ENCODE assay signal across 31 cellular contexts in genomic region chr4:23572382-23572781, GRCh38.
"Had no signal": no experiment of that assay in that cellular context is flagged by ENCODE, and none has a peak within 500 bp of the region (broad histone marks: within the 10 kb centered on the region; RNA-seq: fewer than 3 reads in every experiment).

No MANE protein-coding gene starts in this region.

- H3K4me3 Mint-ChIP-seq: naive thymus-derived CD8-positive, alpha-beta T cell; natural killer cell treated with Interleukin-12 subunit alpha and Interleukin-12 subunit beta and Interleukin-15 and Interleukin-18, amount 100 ng/mL, for 72 hours; nephron progenitor cell; neural crest cell; stimulated activated memory B cell treated with anti-CD40 and anti-IgM and Interleukin-4, amounts not matched to agents 10 μg/mL and 1 μg/mL and 100 μg/mL, for 72 hours; stimulated activated naive CD8-positive, alpha-beta T cell treated with anti-CD3 and anti-CD28 coated beads, Interleukin-15, amount 100 ng/mL, for 72 hours; type B pancreatic cell had no signal

- H2AFZ ChIP-seq: parathyroid adenoma had no signal

- H3K27me3 Mint-ChIP-seq: naive thymus-derived CD8-positive, alpha-beta T cell; natural killer cell treated with Interleukin-12 subunit alpha and Interleukin-12 subunit beta and Interleukin-15 and Interleukin-18, amount 100 ng/mL, for 72 hours; progenitor cell of endocrine pancreas; stimulated activated memory B cell treated with anti-CD40 and anti-IgM and Interleukin-4, amounts not matched to agents 10 μg/mL and 1 μg/mL and 100 μg/mL, for 72 hours; stimulated activated naive CD8-positive, alpha-beta T cell treated with anti-CD3 and anti-CD28 coated beads, Interleukin-15, amount 100 ng/mL, for 72 hours; type B pancreatic cell had no signal

- H3K4me1 Mint-ChIP-seq: naive thymus-derived CD8-positive, alpha-beta T cell; nephron progenitor cell; neural crest cell; stimulated activated memory B cell treated with anti-CD40 and anti-IgM and Interleukin-4, amounts not matched to agents 10 μg/mL and 1 μg/mL and 100 μg/mL, for 72 hours; stimulated activated naive CD8-positive, alpha-beta T cell treated with anti-CD3 and anti-CD28 coated beads, Interleukin-15, amount 100 ng/mL, for 72 hours had no signal

- H3K36me3 Mint-ChIP-seq: naive thymus-derived CD8-positive, alpha-beta T cell; stimulated activated memory B cell treated with anti-CD40 and anti-IgM and Interleukin-4, amounts not matched to agents 10 μg/mL and 1 μg/mL and 100 μg/mL, for 72 hours; type B pancreatic cell had no signal

- H3K4me2 ChIP-seq: smooth muscle cell had no signal

- H3K9ac ChIP-seq: parathyroid adenoma had no signal

- H3K27me3 ChIP-seq: ovary, spleen, suprapubic skin, testis, tibial artery, transverse colon, upper lobe of right lung, uterus had no signal

- H3K27ac ChIP-seq: ovary, parathyroid adenoma, psoas muscle, skin epidermis, spleen, suprapubic skin, testis, tibial artery, transverse colon, upper lobe of right lung, uterus had no signal

- DNase-seq: naive thymus-derived CD8-positive, alpha-beta T cell; nephron progenitor cell; occipital lobe; ovary; psoas muscle; right cardiac atrium; spleen; stimulated activated CD4-positive, alpha-beta T cell treated with anti-CD3 and anti-CD28 coated beads, Interleukin-12 subunit alpha, Interleukin-12 subunit beta, amount 100 ng/mL, for 4 hours; stimulated activated CD4-positive, alpha-beta T cell treated with anti-CD3 and anti-CD28 coated beads, Interleukin-1b, Interleukin-23, amount 100 ng/mL, for 48 hours; stimulated activated CD4-positive, alpha-beta T cell treated with anti-CD3 and anti-CD28 coated beads, Interleukin-4, amount 100 ng/mL, for 1 hour; stimulated activated CD4-positive, alpha-beta T cell treated with anti-CD3 and anti-CD28 coated beads, Interleukin-4, amount 100 ng/mL, for 4 hours; stimulated activated CD8-positive, alpha-beta memory T cell treated with anti-CD3 and anti-CD28 coated beads, Interleukin-4, amount 100 ng/mL, for 48 hours; stimulated activated naive CD4-positive, alpha-beta T cell; stimulated activated naive CD8-positive, alpha-beta T cell treated with anti-CD3 and anti-CD28 coated beads, Interleukin-15, amount 100 ng/mL, for 72 hours; stimulated activated naive CD8-positive, alpha-beta T cell treated with anti-CD3 and anti-CD28 coated beads, Interleukin-15, Interleukin-2, amounts not matched to agents 100 U/mL and 50 U/mL, for 24 hours; substantia nigra; testis; tibial artery; transverse colon; upper lobe of right lung; uterus had no signal

- H3K4me1 ChIP-seq: parathyroid adenoma, psoas muscle, spleen, suprapubic skin, testis, tibial artery, transverse colon, upper lobe of right lung, uterus had no signal

- ATAC-seq: naive thymus-derived CD8-positive, alpha-beta T cell; natural killer cell treated with Interleukin-12 subunit alpha and Interleukin-12 subunit beta and Interleukin-15 and Interleukin-18, amount 100 ng/mL, for 72 hours; psoas muscle; right cardiac atrium; sciatic nerve; stimulated activated memory B cell treated with anti-CD40 and anti-IgM and Interleukin-4, amounts not matched to agents 10 μg/mL and 1 μg/mL and 100 μg/mL, for 72 hours; stimulated activated naive CD8-positive, alpha-beta T cell treated with anti-CD3 and anti-CD28 coated beads, Interleukin-15, amount 100 ng/mL, for 72 hours; stimulated activated naive CD8-positive, alpha-beta T cell treated with anti-CD3 and anti-CD28 coated beads, Interleukin-15, Interleukin-2, amounts not matched to agents 100 U/mL and 50 U/mL, for 24 hours; upper lobe of right lung had no signal

- H3K27ac Mint-ChIP-seq: naive thymus-derived CD8-positive, alpha-beta T cell; natural killer cell treated with Interleukin-12 subunit alpha and Interleukin-12 subunit beta and Interleukin-15 and Interleukin-18, amount 100 ng/mL, for 72 hours; nephron progenitor cell; progenitor cell of endocrine pancreas; stimulated activated memory B cell treated with anti-CD40 and anti-IgM and Interleukin-4, amounts not matched to agents 10 μg/mL and 1 μg/mL and 100 μg/mL, for 72 hours; stimulated activated naive CD8-positive, alpha-beta T cell treated with anti-CD3 and anti-CD28 coated beads, Interleukin-15, amount 100 ng/mL, for 72 hours; type B pancreatic cell had no signal

- H3K9me3 Mint-ChIP-seq: nephron progenitor cell, type B pancreatic cell had no signal

- H3K4me3 ChIP-seq: ovary, psoas muscle, skin epidermis, smooth muscle cell, spleen, suprapubic skin, testis, tibial artery, transverse colon, upper lobe of right lung, uterus had no signal

- H3K9me3 ChIP-seq: ovary, psoas muscle, suprapubic skin, testis, tibial artery, transverse colon, upper lobe of right lung, uterus had no signal

- H3K36me3 ChIP-seq: ovary, spleen, suprapubic skin, tibial artery, transverse colon, upper lobe of right lung, uterus had no signal
